32 cellular contexts compared by ENCODE assay signal in the genomic region with DNA sequence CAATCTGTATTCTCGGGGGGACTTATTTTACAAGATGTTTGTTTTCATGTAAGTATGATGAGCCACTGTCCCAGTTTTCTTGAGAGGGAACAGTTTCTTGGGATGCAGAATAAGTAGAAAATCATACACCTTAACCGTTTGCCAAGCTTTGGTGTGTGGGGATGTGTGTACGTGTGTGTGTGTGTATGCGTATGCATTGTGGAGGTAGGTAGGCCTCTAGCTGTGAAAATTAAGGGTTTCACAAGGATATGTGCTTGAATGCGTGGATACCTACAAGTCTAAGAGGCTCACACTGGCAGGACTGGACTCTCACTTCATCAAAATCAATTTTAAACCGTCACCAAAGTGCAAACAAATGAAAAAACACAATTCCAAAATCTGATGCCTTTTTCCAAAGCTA.
"Had no signal": no experiment of that assay in that cellular context is flagged by ENCODE, and none has a peak within 500 bp of the region (broad histone marks: within the 10 kb centered on the region; RNA-seq: fewer than 3 reads in every experiment).

No MANE protein-coding gene starts in this region.

- H3K9me3 ChIP-seq: ascending aorta, breast epithelium, colonic mucosa had no signal

- H3K9me3 Mint-ChIP-seq: activated CD4-positive, alpha-beta memory T cell treated with anti-CD3 and anti-CD28 coated beads for 36 hours; activated CD4-positive, alpha-beta T cell treated with anti-CD3 and anti-CD28 coated beads, Interleukin-2, amount 10 ng/mL, durations not matched to agents 24 days and 14 days; activated naive CD4-positive, alpha-beta T cell treated with anti-CD3 and anti-CD28 coated beads, Interleukin-2, amount 10 ng/mL, durations not matched to agents 7 days and 5 days; activated naive CD4-positive, alpha-beta T cell treated with anti-CD3 and anti-CD28 coated beads, Interleukin-2, amount 50 U/mL, for 72 hours; activated naive CD8-positive, alpha-beta T cell treated with anti-CD3 and anti-CD28 coated beads, Interleukin-2, amount 10 ng/mL, durations not matched to agents 7 days and 5 days; activated T-cell treated with anti-CD3 and anti-CD28 coated beads, Interleukin-2, amount 50 U/mL, for 24 hours; T-helper 2 cell treated with Interferon-gamma antibody and Interleukin-4, amounts not matched to agents 5 μg/mL and 100 μg/mL, for 36 hours had no signal

- H3K4me3 Mint-ChIP-seq: activated CD4-positive, alpha-beta memory T cell treated with anti-CD3 and anti-CD28 coated beads for 36 hours; activated CD4-positive, alpha-beta T cell treated with anti-CD3 and anti-CD28 coated beads for 36 hours; activated CD4-positive, alpha-beta T cell treated with anti-CD3 and anti-CD28 coated beads, Interleukin-2, amount 10 ng/mL, durations not matched to agents 24 days and 14 days; activated CD8-positive, alpha-beta memory T cell treated with anti-CD3 and anti-CD28 coated beads, Interleukin-2, amount 10 ng/mL, durations not matched to agents 7 days and 5 days; activated CD8-positive, alpha-beta T cell treated with anti-CD3 and anti-CD28 coated beads, Interleukin-2, amount 10 ng/mL, durations not matched to agents 7 days and 5 days; activated naive CD4-positive, alpha-beta T cell treated with anti-CD3 and anti-CD28 coated beads, Interleukin-2, amount 10 ng/mL, durations not matched to agents 7 days and 5 days; activated naive CD8-positive, alpha-beta T cell treated with anti-CD3 and anti-CD28 coated beads, Interleukin-2, amount 10 ng/mL, durations not matched to agents 7 days and 5 days; activated T-cell treated with anti-CD3 and anti-CD28 coated beads, Interleukin-2, amount 50 U/mL, for 24 hours; activated T-cell treated with anti-CD3 and anti-CD28 coated beads, Interleukin-2, amount 50 U/mL, for 72 hours; brain; T-helper 2 cell treated with Interferon-gamma antibody and Interleukin-4, amounts not matched to agents 5 μg/mL and 100 μg/mL, for 36 hours had no signal

- H3K27ac Mint-ChIP-seq: activated CD4-positive, alpha-beta memory T cell treated with anti-CD3 and anti-CD28 coated beads for 36 hours; activated CD4-positive, alpha-beta T cell treated with anti-CD3 and anti-CD28 coated beads for 36 hours; activated CD4-positive, alpha-beta T cell treated with anti-CD3 and anti-CD28 coated beads, Interleukin-2, amount 10 ng/mL, durations not matched to agents 24 days and 14 days; activated CD8-positive, alpha-beta memory T cell treated with anti-CD3 and anti-CD28 coated beads, Interleukin-2, amount 10 ng/mL, durations not matched to agents 7 days and 5 days; activated CD8-positive, alpha-beta T cell treated with anti-CD3 and anti-CD28 coated beads, Interleukin-2, amount 10 ng/mL, durations not matched to agents 7 days and 5 days; activated naive CD4-positive, alpha-beta T cell treated with anti-CD3 and anti-CD28 coated beads, Interleukin-2, amount 10 ng/mL, durations not matched to agents 7 days and 5 days; activated naive CD4-positive, alpha-beta T cell treated with anti-CD3 and anti-CD28 coated beads, Interleukin-2, amount 50 U/mL, for 72 hours; activated naive CD8-positive, alpha-beta T cell treated with anti-CD3 and anti-CD28 coated beads, Interleukin-2, amount 10 ng/mL, durations not matched to agents 7 days and 5 days; activated T-cell treated with anti-CD3 and anti-CD28 coated beads, Interleukin-2, amount 50 U/mL, for 24 hours; activated T-cell treated with anti-CD3 and anti-CD28 coated beads, Interleukin-2, amount 50 U/mL, for 72 hours; brain; T-helper 2 cell treated with Interferon-gamma antibody and Interleukin-4, amounts not matched to agents 5 μg/mL and 100 μg/mL, for 36 hours had no signal

- H3K27me3 ChIP-seq: ascending aorta, breast epithelium, cardiac muscle cell, colonic mucosa had no signal

- H3K27me3 Mint-ChIP-seq: activated CD4-positive, alpha-beta memory T cell treated with anti-CD3 and anti-CD28 coated beads for 36 hours; activated CD4-positive, alpha-beta T cell treated with anti-CD3 and anti-CD28 coated beads for 36 hours; activated naive CD8-positive, alpha-beta T cell treated with anti-CD3 and anti-CD28 coated beads, Interleukin-2, amount 10 ng/mL, durations not matched to agents 7 days and 5 days; activated T-cell treated with anti-CD3 and anti-CD28 coated beads, Interleukin-2, amount 50 U/mL, for 24 hours had no signal

- H3K4me1 Mint-ChIP-seq: activated CD4-positive, alpha-beta T cell treated with anti-CD3 and anti-CD28 coated beads for 36 hours; activated CD8-positive, alpha-beta memory T cell treated with anti-CD3 and anti-CD28 coated beads, Interleukin-2, amount 10 ng/mL, durations not matched to agents 7 days and 5 days; activated naive CD4-positive, alpha-beta T cell treated with anti-CD3 and anti-CD28 coated beads, Interleukin-2, amount 10 ng/mL, durations not matched to agents 7 days and 5 days; brain had no signal

- ATAC-seq: activated CD4-positive, alpha-beta T cell treated with anti-CD3 and anti-CD28 coated beads for 36 hours; activated CD8-positive, alpha-beta memory T cell treated with anti-CD3 and anti-CD28 coated beads, Interleukin-2, amount 10 ng/mL, durations not matched to agents 7 days and 5 days; activated CD8-positive, alpha-beta T cell treated with anti-CD3 and anti-CD28 coated beads, Interleukin-2, amount 10 ng/mL, durations not matched to agents 7 days and 5 days; activated naive CD4-positive, alpha-beta T cell treated with anti-CD3 and anti-CD28 coated beads, Interleukin-2, amount 50 U/mL, for 72 hours; activated T-cell treated with anti-CD3 and anti-CD28 coated beads, Interleukin-2, amount 50 U/mL, for 72 hours had no signal

- H3K4me1 ChIP-seq: ascending aorta, breast epithelium, colonic mucosa had no signal

- DNase-seq: activated CD4-positive, alpha-beta memory T cell treated with anti-CD3 and anti-CD28 coated beads for 36 hours; activated CD4-positive, alpha-beta T cell treated with anti-CD3 and anti-CD28 coated beads for 36 hours; activated CD4-positive, alpha-beta T cell treated with anti-CD3 and anti-CD28 coated beads, Interleukin-2, amount 10 ng/mL, durations not matched to agents 24 days and 14 days; activated CD4-positive, CD25-positive, alpha-beta regulatory T cell; activated CD4-positive, CD25-positive, alpha-beta regulatory T cell treated with anti-CD3 and anti-CD28 coated beads, Interleukin-2, amount 50 U/mL, for 72 hours; activated CD8-positive, alpha-beta memory T cell treated with anti-CD3 and anti-CD28 coated beads, Interleukin-2, amount 10 ng/mL, durations not matched to agents 7 days and 5 days; activated CD8-positive, alpha-beta memory T cell treated with anti-CD3 and anti-CD28 coated beads, Interleukin-2, amount 50 U/mL, for 48 hours; activated CD8-positive, alpha-beta T cell treated with anti-CD3 and anti-CD28 coated beads, Interleukin-2, amount 10 ng/mL, durations not matched to agents 7 days and 5 days; activated gamma-delta T cell; activated naive CD4-positive, alpha-beta T cell; activated naive CD4-positive, alpha-beta T cell treated with anti-CD3 and anti-CD28 coated beads, Interleukin-2, amount 10 ng/mL, durations not matched to agents 7 days and 5 days; activated naive CD8-positive, alpha-beta T cell treated with anti-CD3 and anti-CD28 coated beads, Interleukin-2, amount 10 ng/mL, durations not matched to agents 7 days and 5 days; activated T-cell treated with anti-CD3 and anti-CD28 coated beads for 4 hours; activated T-cell treated with anti-CD3 and anti-CD28 coated beads, Interleukin-2, amount 50 U/mL, for 24 hours; activated T-cell treated with anti-CD3 and anti-CD28 coated beads, Interleukin-2, amount 50 U/mL, for 72 hours; central memory CD4-positive, alpha-beta T cell; cerebellar nuclear complex; colonic mucosa; effector CD8-positive, alpha-beta T cell; foreskin fibroblast; head of caudate nucleus; hippocampal formation; T1000 had no signal

- FAIRE-seq: endothelial cell of umbilical vein, frontal cortex had no signal

- H3K4me3 ChIP-seq: ascending aorta, breast epithelium, cardiac muscle cell, colonic mucosa had no signal

- H3K36me3 Mint-ChIP-seq: activated CD4-positive, alpha-beta memory T cell treated with anti-CD3 and anti-CD28 coated beads for 36 hours; activated naive CD4-positive, alpha-beta T cell treated with anti-CD3 and anti-CD28 coated beads, Interleukin-2, amount 10 ng/mL, durations not matched to agents 7 days and 5 days; activated naive CD4-positive, alpha-beta T cell treated with anti-CD3 and anti-CD28 coated beads, Interleukin-2, amount 50 U/mL, for 72 hours; brain had no signal

- H3K27ac ChIP-seq: ascending aorta, breast epithelium, cardiac muscle cell, colonic mucosa, epithelial cell of prostate had no signal

- H3K36me3 ChIP-seq: ascending aorta, breast epithelium, cardiac muscle cell, colonic mucosa had no signal
